Comparison of ENCODE assay signal across 12 cellular contexts in genomic region chr10:132677905-132678298, GRCh38.
"Had no signal": no experiment of that assay in that cellular context is flagged by ENCODE, and none has a peak within 500 bp of the region (broad histone marks: within the 10 kb centered on the region; RNA-seq: fewer than 3 reads in every experiment).

No MANE protein-coding gene starts in this region.

- H3K4me3 Mint-ChIP-seq: activated CD8-positive, alpha-beta memory T cell treated with anti-CD3 and anti-CD28 coated beads, Interleukin-2, amount 10 ng/mL, durations not matched to agents 7 days and 5 days; activated naive CD4-positive, alpha-beta T cell treated with anti-CD3 and anti-CD28 coated beads, Interleukin-2, amount 50 U/mL, for 24 hours; memory B cell; natural killer cell treated with Interleukin-12 subunit alpha and Interleukin-12 subunit beta and Interleukin-15 and Interleukin-18, amount 100 ng/mL, for 72 hours; T-helper 17 cell had no signal

- DNase-seq: activated CD4-positive, alpha-beta T cell treated with anti-CD3 and anti-CD28 coated beads, Interleukin-2, amount 50 U/mL, for 4 hours; activated CD8-positive, alpha-beta memory T cell treated with anti-CD3 and anti-CD28 coated beads, Interleukin-2, amount 10 ng/mL, durations not matched to agents 7 days and 5 days; amygdala; dermis blood vessel endothelial cell; occipital lobe; stimulated activated CD4-positive, alpha-beta T cell treated with anti-CD3 and anti-CD28 coated beads, Interleukin-4, amount 100 ng/mL, for 1 hour; stimulated activated CD8-positive, alpha-beta memory T cell treated with anti-CD3 and anti-CD28 coated beads, Interleukin-4, amount 100 ng/mL, for 48 hours; stimulated activated naive CD8-positive, alpha-beta T cell treated with anti-CD3 and anti-CD28 coated beads, Interleukin-15, Interleukin-2, amounts not matched to agents 100 U/mL and 50 U/mL, for 24 hours; T-helper 17 cell had no signal

- H3K4me1 Mint-ChIP-seq: activated CD8-positive, alpha-beta memory T cell treated with anti-CD3 and anti-CD28 coated beads, Interleukin-2, amount 10 ng/mL, durations not matched to agents 7 days and 5 days had no signal

- ATAC-seq: activated CD8-positive, alpha-beta memory T cell treated with anti-CD3 and anti-CD28 coated beads, Interleukin-2, amount 10 ng/mL, durations not matched to agents 7 days and 5 days; stimulated activated naive CD8-positive, alpha-beta T cell treated with anti-CD3 and anti-CD28 coated beads, Interleukin-15, Interleukin-2, amounts not matched to agents 100 U/mL and 50 U/mL, for 24 hours; T-helper 17 cell had no signal

- H3K36me3 Mint-ChIP-seq: activated CD8-positive, alpha-beta memory T cell treated with anti-CD3 and anti-CD28 coated beads, Interleukin-2, amount 10 ng/mL, durations not matched to agents 7 days and 5 days; natural killer cell treated with Interleukin-12 subunit alpha and Interleukin-12 subunit beta and Interleukin-15 and Interleukin-18, amount 100 ng/mL, for 72 hours had no signal

- H3K27ac Mint-ChIP-seq: activated CD8-positive, alpha-beta memory T cell treated with anti-CD3 and anti-CD28 coated beads, Interleukin-2, amount 10 ng/mL, durations not matched to agents 7 days and 5 days; activated naive CD4-positive, alpha-beta T cell treated with anti-CD3 and anti-CD28 coated beads, Interleukin-2, amount 50 U/mL, for 24 hours; memory B cell; natural killer cell treated with Interleukin-12 subunit alpha and Interleukin-12 subunit beta and Interleukin-15 and Interleukin-18, amount 100 ng/mL, for 72 hours had no signal

- H3K27me3 Mint-ChIP-seq: activated CD8-positive, alpha-beta memory T cell treated with anti-CD3 and anti-CD28 coated beads, Interleukin-2, amount 10 ng/mL, durations not matched to agents 7 days and 5 days; activated naive CD4-positive, alpha-beta T cell treated with anti-CD3 and anti-CD28 coated beads, Interleukin-2, amount 50 U/mL, for 24 hours; memory B cell; natural killer cell treated with Interleukin-12 subunit alpha and Interleukin-12 subunit beta and Interleukin-15 and Interleukin-18, amount 100 ng/mL, for 72 hours; T-helper 17 cell had no signal

- H3K9me3 Mint-ChIP-seq: activated naive CD4-positive, alpha-beta T cell treated with anti-CD3 and anti-CD28 coated beads, Interleukin-2, amount 50 U/mL, for 24 hours; memory B cell; natural killer cell treated with Interleukin-12 subunit alpha and Interleukin-12 subunit beta and Interleukin-15 and Interleukin-18, amount 100 ng/mL, for 72 hours had no signal
